ENCODE assay signal across 22 cellular contexts in the genomic region with DNA sequence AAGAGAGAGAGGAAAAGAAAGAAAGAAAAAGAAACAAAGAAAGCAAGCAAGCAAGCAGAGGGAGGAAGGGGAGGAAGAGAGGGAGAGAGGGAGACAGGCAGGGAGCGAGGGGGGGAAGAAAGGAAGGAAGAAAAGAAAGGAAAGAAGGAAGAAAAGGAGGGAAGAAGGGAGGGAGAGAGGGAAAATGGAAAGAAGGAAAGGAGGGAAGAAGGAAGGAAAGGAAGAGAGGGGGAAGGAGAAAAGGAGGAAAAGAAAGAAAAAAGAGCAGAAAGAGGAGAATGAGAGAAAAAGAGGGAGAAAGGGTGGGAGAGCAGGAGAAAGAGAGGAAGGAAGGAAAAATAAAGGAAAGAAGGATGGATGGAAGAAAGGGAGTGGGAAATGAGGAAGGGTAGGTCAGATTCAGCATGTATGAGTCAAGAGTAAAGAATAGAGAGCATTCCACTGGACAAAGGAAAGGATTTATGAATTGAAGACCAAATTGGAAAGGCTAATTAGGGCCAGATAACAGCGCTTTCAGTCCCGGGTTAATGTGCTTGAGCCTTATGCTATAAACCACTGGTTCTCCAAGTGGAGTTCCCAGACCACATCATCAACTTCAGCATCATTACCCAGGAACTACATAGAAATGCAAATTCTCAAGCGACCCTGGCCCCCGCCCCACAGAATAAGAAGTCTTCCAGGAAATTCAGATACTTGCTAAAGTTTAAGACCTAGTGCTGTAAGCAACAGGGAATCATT.
A peak's percentile ranks its signal among the peaks of the same experiment; 100 is the strongest.
DNase-seq lines count a peak whose midpoint lies in the region.
"Had no signal": no experiment of that assay in that cellular context is flagged by ENCODE, and none has a peak within 500 bp of the region (broad histone marks: within the 10 kb centered on the region; RNA-seq: fewer than 3 reads in every experiment).

No MANE protein-coding gene starts in this region.

- H3K36me3 Mint-ChIP-seq in activated CD4-positive, alpha-beta memory T cell treated with anti-CD3 and anti-CD28 coated beads, Interleukin-2, amount 10 ng/mL, durations not matched to agents 7 days and 5 days (ENCODE audit: low read depth) = no peaks in the 10 kb centered on the region

- no peaks in the 10 kb centered on the region for H3K9me3 ChIP-seq in neuronal stem cell (replicated peaks in 1 of 2; ENCODE audit: control insufficient read depth in 2 of 2, insufficient read depth in 1 of 2, low read depth in 1 of 2, low read length in 2 of 2)
- H3K9me3 ChIP-seq: A549, Caco-2 had no signal

- H3K27me3 Mint-ChIP-seq in activated CD4-positive, alpha-beta memory T cell treated with anti-CD3 and anti-CD28 coated beads, Interleukin-2, amount 10 ng/mL, durations not matched to agents 7 days and 5 days = no peaks in the 10 kb centered on the region

- no peak overlapping the region for H4K91ac ChIP-seq in neuronal stem cell (ENCODE audit: low read depth, low read length, poor library complexity)

- H3K4me1 Mint-ChIP-seq in activated CD4-positive, alpha-beta memory T cell treated with anti-CD3 and anti-CD28 coated beads, Interleukin-2, amount 10 ng/mL, durations not matched to agents 7 days and 5 days = no peaks in the 10 kb centered on the region

- H3K9ac ChIP-seq in neuronal stem cell (ENCODE audit: low read depth, low read length, poor library complexity) = no peak overlapping the region
- H3K9ac ChIP-seq: GM23248 had no signal

- H3K27me3 ChIP-seq in neuronal stem cell (ENCODE audit: control insufficient read depth in 3 of 3, insufficient read depth in 3 of 3, low read depth in 1 of 3, low read length in 3 of 3) = peaks cover 0 to 3% (median 0%) of the 10 kb centered on the region in 3 experiments

- WGBS in neuronal stem cell (ENCODE audit: extremely low coverage in 2 of 2, insufficient read length in 2 of 2, insufficient replicate concordance in 1 of 2), 2 donors = no CpG with 5 or more reads among the region's 5 CpGs

- H2AK5ac ChIP-seq in neuronal stem cell (ENCODE audit: low read depth, low read length) = no peak overlapping the region

- H3K4ac ChIP-seq in neuronal stem cell (ENCODE audit: low read length) = no peak overlapping the region

- H3K23ac ChIP-seq in neuronal stem cell (ENCODE audit: low read depth, low read length, poor library complexity) = no peak overlapping the region

- CTCF ChIA-PET in activated CD4-positive, alpha-beta memory T cell treated with anti-CD3 and anti-CD28 coated beads, Interleukin-2, amount 10 ng/mL, durations not matched to agents 7 days and 5 days (lab: Charles Lee) = no interaction called here

- H3K14ac ChIP-seq in neuronal stem cell (ENCODE audit: low read length) = no peak overlapping the region

- H2BK15ac ChIP-seq in neuronal stem cell (ENCODE audit: low read length) = no peak overlapping the region

- H3K18ac ChIP-seq in neuronal stem cell (ENCODE audit: low read length) = no peak overlapping the region

- no peak overlapping the region for H3K4me3 ChIP-seq in neuronal stem cell (ENCODE audit: low read length in 2 of 2)
- H3K4me3 ChIP-seq: A549, GM12878, GM23248 had no signal

- H2AFZ ChIP-seq in neuronal stem cell (ENCODE audit: low read length) = no peak overlapping the region
- H2AFZ ChIP-seq: GM23248 had no signal

- DNase-seq in NCI-H146 (lab: John Stamatoyannopoulos, UW) = peak; percentile 15
- DNase-seq in NCI-H146 treated with DMSO at 0.1 percent for 48 hours (lab: John Stamatoyannopoulos, UW; ENCODE audit: unreplicated experiment) = no peak
- DNase-seq in astrocyte of the hippocampus (ENCODE audit: low read depth, low spot score) = peak; percentile 87
- DNase-seq in neuronal stem cell (ENCODE audit: low spot score) = peak; percentile 41
- DNase-seq in mucosa of gallbladder (ENCODE audit: low spot score) = no peak
- DNase-seq in glomerular visceral epithelial cell (ENCODE audit: extremely low spot score) = no peak
- no peak for DNase-seq in activated CD4-positive, alpha-beta memory T cell treated with anti-CD3 and anti-CD28 coated beads, Interleukin-2, amount 10 ng/mL, durations not matched to agents 7 days and 5 days
- DNase-seq: AML-193; Caco-2; CD4-positive, alpha-beta T cell; DMS79; GF-D8; GM23248; HCEC 1CT; HFFc6; IMR-90; KBM-7 had no signal

- no peak overlapping the region for H2BK5ac ChIP-seq in neuronal stem cell (ENCODE audit: low read length)

- peaks cover 0 to 8% of the 10 kb centered on the region in 2 donors for H3K4me1 ChIP-seq in neuronal stem cell (ENCODE audit: control insufficient read depth in 2 of 2, insufficient read depth in 1 of 2, low read depth in 1 of 2, low read length in 2 of 2)
- H3K4me1 ChIP-seq: A549, Caco-2 had no signal

- no peak overlapping the region for H2BK120ac ChIP-seq in neuronal stem cell (ENCODE audit: low read depth, low read length)

- POLR2A ChIA-PET in activated CD4-positive, alpha-beta memory T cell treated with anti-CD3 and anti-CD28 coated beads, Interleukin-2, amount 10 ng/mL, durations not matched to agents 7 days and 5 days (lab: Charles Lee) = no interaction called here

- H3K4me3 Mint-ChIP-seq in activated CD4-positive, alpha-beta memory T cell treated with anti-CD3 and anti-CD28 coated beads, Interleukin-2, amount 10 ng/mL, durations not matched to agents 7 days and 5 days = no peak overlapping the region
- H3K4me3 Mint-ChIP-seq: CD4-positive, alpha-beta T cell; HFFc6 had no signal

- no peaks in the 10 kb centered on the region for H3K79me1 ChIP-seq in neuronal stem cell (ENCODE audit: low read depth, low read length)

- H4K8ac ChIP-seq in neuronal stem cell (ENCODE audit: low read depth, low read length) = no peak overlapping the region

- no peak overlapping the region for H2BK12ac ChIP-seq in neuronal stem cell (ENCODE audit: low read length)

- H3K36me3 ChIP-seq in neuronal stem cell (replicated peaks in 1 of 2; ENCODE audit: control insufficient read depth in 2 of 2, insufficient read depth in 2 of 2, low read length in 2 of 2) = no peaks in the 10 kb centered on the region

- H3K9me3 Mint-ChIP-seq in activated CD4-positive, alpha-beta memory T cell treated with anti-CD3 and anti-CD28 coated beads, Interleukin-2, amount 10 ng/mL, durations not matched to agents 7 days and 5 days = peaks cover 10% of the 10 kb centered on the region

- H3K27ac Mint-ChIP-seq in activated CD4-positive, alpha-beta memory T cell treated with anti-CD3 and anti-CD28 coated beads, Interleukin-2, amount 10 ng/mL, durations not matched to agents 7 days and 5 days = no peak overlapping the region
- H3K27ac Mint-ChIP-seq: CD4-positive, alpha-beta T cell; HFFc6 had no signal

- H3K4me2 ChIP-seq in neuronal stem cell (ENCODE audit: insufficient read depth, low read length, poor library complexity, severe bottlenecking) = no peak overlapping the region
- H3K4me2 ChIP-seq: A549 had no signal

- H3K27ac ChIP-seq in neuronal stem cell (replicated peaks; ENCODE audit: low read length) = peak overlapping the region; percentile 13
- H3K27ac ChIP-seq: 22Rv1, A549, C4-2B, GM23248, HL-60 had no signal

Comparison
In these comparisons a context has a peak if more than half of its experiments do, and no peak if none do; other contexts are left out.
1. DNase-seq: peak in NCI-H146 (single experiment), astrocyte of the hippocampus (single experiment) and neuronal stem cell (single experiment); none in NCI-H146 treated with DMSO at 0.1 percent for 48 hours (single experiment), mucosa of gallbladder (single experiment), glomerular visceral epithelial cell (single experiment) and activated CD4-positive, alpha-beta memory T cell treated with anti-CD3 and anti-CD28 coated beads, Interleukin-2, amount 10 ng/mL, durations not matched to agents 7 days and 5 days (single experiment).